Comparison of ENCODE assay signal across 20 cellular contexts in genomic region chr5:115559524-115559923, GRCh38. TPM values are rescaled to one million over a fixed set of nuclear protein-coding genes. Genes with fewer than 3 reads are reported as not detected.
A peak's percentile ranks its signal among the peaks of the same experiment; 100 is the strongest.
DNase-seq lines count a peak whose midpoint lies in the region; TF ChIP-seq lines count a peak whose summit lies in the region.
"Had no signal": no experiment of that assay in that cellular context is flagged by ENCODE, and none has a peak within 500 bp of the region (broad histone marks: within the 10 kb centered on the region; RNA-seq: fewer than 3 reads in every experiment).

No MANE protein-coding gene starts in this region.

- H3K79me2 ChIP-seq in mammary epithelial cell (ENCODE audit: insufficient read depth, low read length) = no peaks in the 10 kb centered on the region

- CTCF ChIA-PET in MCF 10A (lab: Yijun Ruan, JAX) (interaction anchor here (1.0 to 4.4 kb wide), 4 partner anchors 8 to 242 kb away, joined by 4 to 20 read pairs (median 6); no protein-coding TSS in a partner anchor), mammary epithelial cell (lab: Charles Lee; ENCODE audit: low non-redundant PET) (no interaction called here)

- H2AFZ ChIP-seq in mammary epithelial cell (ENCODE audit: low read depth, low read length) = no peak overlapping the region

- H3K4me3 ChIP-seq in mammary epithelial cell (replicated peaks in 1 of 3; ENCODE audit: insufficient read depth in 1 of 3, low read depth in 2 of 3, low read length in 3 of 3) = no peak overlapping the region
- H3K4me3 ChIP-seq in astrocyte of the spinal cord (ENCODE audit: low read depth, low read length) = no peak overlapping the region
- no peak overlapping the region for H3K4me3 ChIP-seq in esophagus squamous epithelium
- H3K4me3 ChIP-seq in MG63 = no peak overlapping the region
- H3K4me3 ChIP-seq: A549, stomach had no signal

- H3K4me2 ChIP-seq in mammary epithelial cell (ENCODE audit: insufficient read depth, low read depth, low read length) = no peak overlapping the region
- H3K4me2 ChIP-seq: A549 had no signal

- no peaks in the 10 kb centered on the region for H4K20me1 ChIP-seq in mammary epithelial cell (ENCODE audit: insufficient read depth, low read length)

- dilution Hi-C loops in mammary epithelial cell (cut with HindIII; ENCODE audit: low sequenced_read_pairs) = no loop called here

- TF ChIP-seq POLR2A in esophagus squamous epithelium (IDR thresholded peaks at IDR 0.05) = no peak

- H3K9me3 ChIP-seq in mammary epithelial cell (replicated peaks; ENCODE audit: insufficient read depth, low read length) (no peaks in the 10 kb centered on the region), esophagus squamous epithelium (no peaks in the 10 kb centered on the region), MG63 (no peaks in the 10 kb centered on the region)
- H3K9me3 ChIP-seq: A549, stomach had no signal

- no peaks in the 10 kb centered on the region for H3K27me3 ChIP-seq in mammary epithelial cell (ENCODE audit: insufficient read depth, low read length)
- no peaks in the 10 kb centered on the region for H3K27me3 ChIP-seq in esophagus squamous epithelium
- H3K27me3 ChIP-seq in MG63 = no peaks in the 10 kb centered on the region
- H3K27me3 ChIP-seq: stomach had no signal

- H3K36me3 Mint-ChIP-seq in MCF 10A (ENCODE audit: insufficient read depth, unreplicated experiment) = no peaks in the 10 kb centered on the region
- H3K36me3 Mint-ChIP-seq: activated naive CD8-positive, alpha-beta T cell treated with anti-CD3 and anti-CD28 coated beads for 36 hours; immature natural killer cell had no signal

- no peak for DNase-seq in MCF 10A (ENCODE audit: unreplicated experiment)
- no peak for DNase-seq in mammary epithelial cell
- peak; percentile 56 for DNase-seq in astrocyte of the spinal cord (ENCODE audit: low read depth, low spot score)
- DNase-seq in glomerular visceral epithelial cell (ENCODE audit: extremely low spot score) = peak; percentile 68
- no peak for DNase-seq in activated gamma-delta T cell (lab: John Stamatoyannopoulos, UW)
- no peak for DNase-seq in esophagus squamous epithelium (lab: John Stamatoyannopoulos, UW)
- DNase-seq in NCI-H187 (lab: John Stamatoyannopoulos, UW) = no peak
- DNase-seq in MG63 = no peak
- DNase-seq: activated CD4-positive, alpha-beta T cell treated with anti-CD3 and anti-CD28 coated beads, Interleukin-2, amount 50 U/mL, for 4 hours; activated naive CD8-positive, alpha-beta T cell treated with anti-CD3 and anti-CD28 coated beads for 36 hours; activated T-cell treated with anti-CD3 and anti-CD28 coated beads, Interleukin-2, amount 50 U/mL, for 1 hour; caudate nucleus; effector memory CD4-positive, alpha-beta T cell; immature natural killer cell; NCI-H2029 treated with DMSO at 0.1 percent for 48 hours; NCI-H510A treated with DMSO at 0.1 percent for 48 hours; nephron progenitor cell; retina; stomach had no signal

- in situ Hi-C loops in mammary epithelial cell (cut with MboI; ENCODE audit: low sequenced_read_pairs in 2 of 2) (no loop called here), astrocyte of the spinal cord (cut with HindIII; ENCODE audit: low sequenced_read_pairs) (no loop called here)

- BruUV-seq in MCF 10A (replicated peaks; lab: Mats Ljungman, UMichigan) = no TSS peak
- BruUV-seq in mammary epithelial cell (replicated peaks; lab: Mats Ljungman, UMichigan) = no TSS peak

- H3K36me3 ChIP-seq in mammary epithelial cell (ENCODE audit: insufficient read depth, low read length) (no peaks in the 10 kb centered on the region), esophagus squamous epithelium (no peaks in the 10 kb centered on the region), MG63 (no peaks in the 10 kb centered on the region)
- H3K36me3 ChIP-seq: stomach had no signal

- peaks cover 26% of the 10 kb centered on the region for H3K4me1 Mint-ChIP-seq in MCF 10A (ENCODE audit: insufficient read depth, unreplicated experiment)
- H3K4me1 Mint-ChIP-seq: activated naive CD8-positive, alpha-beta T cell treated with anti-CD3 and anti-CD28 coated beads for 36 hours; immature natural killer cell had no signal

- H3K4me1 ChIP-seq in mammary epithelial cell (ENCODE audit: insufficient read depth, low read length) (peaks cover 10% of the 10 kb centered on the region), esophagus squamous epithelium (no peaks in the 10 kb centered on the region)

- POLR2A ChIA-PET in MCF 10A (lab: Yijun Ruan, JAX) = interaction anchor here (0.6 to 2.7 kb wide), 8 partner anchors 9 to 461 kb away, joined by 3 to 16 read pairs (median 4); partner anchors contain the start of gene FEM1C

- H3K9ac ChIP-seq in mammary epithelial cell (ENCODE audit: insufficient read depth, low read length) = no peak overlapping the region

- H3K4me3 Mint-ChIP-seq in MCF 10A (ENCODE audit: unreplicated experiment) = no peak overlapping the region
- H3K4me3 Mint-ChIP-seq: activated naive CD8-positive, alpha-beta T cell treated with anti-CD3 and anti-CD28 coated beads for 36 hours; immature natural killer cell; nephron progenitor cell had no signal

- TF ChIP-seq CTCF in MCF 10A (IDR thresholded peaks at IDR 0.05; ENCODE audit: unreplicated experiment) = no peak
- no peak for TF ChIP-seq CTCF in mammary epithelial cell (conservative IDR thresholded peaks at IDR 0.05 in 1 of 2, IDR thresholded peaks at IDR 0.05 in 1 of 2; ENCODE audit: extremely low read depth in 1 of 2, insufficient read depth in 1 of 2, low read depth in 1 of 2, low read length in 2 of 2)
- TF ChIP-seq CTCF in astrocyte of the spinal cord (IDR thresholded peaks at IDR 0.05; ENCODE audit: low read depth, low read length) = no peak
- TF ChIP-seq CTCF in esophagus squamous epithelium (IDR thresholded peaks at IDR 0.05) = no peak

- H3K27me3 Mint-ChIP-seq in MCF 10A (ENCODE audit: insufficient read depth, unreplicated experiment) = no peaks in the 10 kb centered on the region

- H3K9me3 Mint-ChIP-seq in MCF 10A (ENCODE audit: unreplicated experiment) = no peaks in the 10 kb centered on the region
- H3K9me3 Mint-ChIP-seq: activated naive CD8-positive, alpha-beta T cell treated with anti-CD3 and anti-CD28 coated beads for 36 hours; immature natural killer cell had no signal

- H3K27ac Mint-ChIP-seq in MCF 10A (ENCODE audit: low read depth, unreplicated experiment) = peak overlapping the region; percentile 74
- H3K27ac Mint-ChIP-seq: activated naive CD8-positive, alpha-beta T cell treated with anti-CD3 and anti-CD28 coated beads for 36 hours; immature natural killer cell; nephron progenitor cell had no signal

- no peak overlapping the region for H3K27ac ChIP-seq in mammary epithelial cell (ENCODE audit: insufficient read depth, low read depth, low read length)
- H3K27ac ChIP-seq in esophagus squamous epithelium = no peak overlapping the region

- intact Hi-C loops in MCF 10A (cut with micrococcal nuclease) (no loop called here), mammary epithelial cell (cut with micrococcal nuclease) (no loop called here), esophagus squamous epithelium (cut with DNase I) (no loop called here)

RNA-seq across cellular contexts. Expression of gene FEM1C, which starts 14.9 kb away (rescaled TPM):
- total RNA-seq in MCF 10A (2022) = 10.3 and 12.2 TPM in 2 replicates
- 10 to 100 TPM; 15.1 to 15.2 TPM for total RNA-seq in mammary epithelial cell
- 7.3 TPM for polyA plus RNA-seq in mammary epithelial cell
- 18.1 TPM for polyA minus RNA-seq in mammary epithelial cell
- 10 to 100 TPM in 3 of 4 donors, 1 to 10 TPM in 1; 8.2 to 23.1 (median 11.7) TPM for total RNA-seq in esophagus squamous epithelium
- 12.4 and 23.6 TPM in 2 replicates for total RNA-seq in MG63 (2014; rRNA removed; shearing (Covaris generic); ENCODE audit: low replicate concordance)

RNA-seq across cellular contexts. Expression of gene TICAM2, which starts 42.8 kb away (rescaled TPM):
- 3.7 and 8.3 TPM in 2 replicates for total RNA-seq in MCF 10A (2022)
- under 1 TPM; 0.83 to 0.96 TPM for total RNA-seq in mammary epithelial cell
- polyA plus RNA-seq in mammary epithelial cell = 0.23 TPM
- not detected for polyA minus RNA-seq in mammary epithelial cell
- 1 to 10 TPM in 1 of 4 donors, under 1 TPM in 2, not detected in 1; 0.68 to 2.7 (median 0.95) TPM for total RNA-seq in esophagus squamous epithelium
- total RNA-seq in MG63 (2014; rRNA removed; shearing (Covaris generic); ENCODE audit: low replicate concordance) = 1.2 and 6.3 TPM in 2 replicates

Comparison
In these comparisons a context has a peak if more than half of its experiments do, and no peak if none do; other contexts are left out.
1. DNase-seq: peak in astrocyte of the spinal cord (single experiment) and glomerular visceral epithelial cell (single experiment); none in MCF 10A (single experiment), mammary epithelial cell (single experiment), activated gamma-delta T cell (single experiment), esophagus squamous epithelium (single experiment), NCI-H187 (0 of 2) and MG63 (single experiment).